In the genomic region with DNA sequence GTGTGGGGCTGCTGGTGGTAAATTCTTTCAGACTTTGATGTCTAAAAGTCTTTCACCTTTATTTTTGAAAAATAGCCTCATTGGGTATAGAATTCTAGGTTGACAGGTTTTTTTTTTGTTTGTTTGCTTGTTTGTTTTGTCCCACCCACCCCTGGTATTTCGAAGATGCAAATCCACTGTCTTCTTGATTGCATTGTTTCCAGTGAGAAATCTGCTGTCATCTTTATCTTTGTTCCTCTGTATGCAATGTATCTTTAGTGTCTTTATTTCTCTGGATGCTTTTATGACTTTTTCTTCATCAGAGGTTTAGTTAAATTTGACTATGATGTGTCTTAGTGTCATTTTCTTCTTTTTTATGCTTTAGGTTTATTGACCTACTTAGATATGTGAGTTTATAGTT, we compare ENCODE assay signal across 22 cellular contexts.
"Had no signal": no experiment of that assay in that cellular context is flagged by ENCODE, and none has a peak within 500 bp of the region (broad histone marks: within the 10 kb centered on the region; RNA-seq: fewer than 3 reads in every experiment).

No MANE protein-coding gene starts in this region.

- H3K4me2 ChIP-seq: KMS-11 had no signal

- H3K4me1 ChIP-seq: SJSA1 had no signal

- H3K9ac ChIP-seq: KMS-11 had no signal

- H3K27ac ChIP-seq: KMS-11, SJSA1, SK-N-MC had no signal

- H3K9me3 ChIP-seq: SJSA1 had no signal

- H3K4me3 ChIP-seq: SJSA1, SK-N-MC had no signal

- H3K27me3 ChIP-seq: SJSA1 had no signal

- H3K36me3 ChIP-seq: SJSA1 had no signal

- DNase-seq: IMR-90, Kasumi-1, MM.1S, NCI-H1092 treated with DMSO at 0.1 percent for 48 hours, NCI-H1436, NCI-H187, NCI-H2029, NCI-H2081 treated with DMSO at 0.1 percent for 48 hours, NCI-H2171, NCI-H226, NCI-H446, NCI-H510A, NCI-H524 treated with DMSO at 0.1 percent for 48 hours, NCI-H69, NCI-H774, Right ventricle myocardium superior, RPMI8226, SIG-M5 had no signal

- FAIRE-seq: RCC 7860 had no signal
